Comparison of ENCODE assay signal across 11 cellular contexts in the genomic region with DNA sequence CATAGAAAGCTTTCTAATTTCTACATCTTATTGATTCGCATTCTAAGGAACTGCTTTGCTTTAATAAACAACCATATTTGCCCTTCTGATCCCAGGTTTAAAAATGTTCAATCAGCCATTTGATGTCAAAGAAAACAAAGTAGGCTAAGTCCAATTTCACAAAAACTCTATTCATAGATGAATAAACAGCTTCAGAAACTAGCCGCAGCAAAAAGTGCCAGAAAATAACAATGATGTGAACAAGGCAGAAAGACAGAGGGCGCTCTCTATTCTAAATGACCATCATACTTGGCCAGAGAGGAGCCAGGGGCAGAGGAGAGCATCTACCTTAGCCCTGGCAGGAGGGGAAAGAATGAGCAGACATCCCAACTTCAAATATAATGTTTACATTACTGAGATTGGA. TPM values are rescaled to one million over a fixed set of nuclear protein-coding genes. Genes with fewer than 3 reads are reported as not detected.
DNase-seq lines count a peak whose midpoint lies in the region; ATAC-seq and TF ChIP-seq lines count a peak whose summit lies in the region.
"Had no signal": no experiment of that assay in that cellular context is flagged by ENCODE, and none has a peak within 500 bp of the region (broad histone marks: within the 10 kb centered on the region; RNA-seq: fewer than 3 reads in every experiment).

No MANE protein-coding gene starts in this region.

- H3K9me3 Mint-ChIP-seq in brain, result no peaks in the 10 kb centered on the region
- H3K9me3 Mint-ChIP-seq: activated CD4-positive, alpha-beta T cell treated with anti-CD3 and anti-CD28 coated beads, Interleukin-2, amount 10 ng/mL, durations not matched to agents 24 days and 14 days had no signal

- TF ChIP-seq CTCF in AG09309 (IDR thresholded peaks at IDR 0.05; ENCODE audit: control insufficient read depth, insufficient read depth, low read depth, low read length, missing control alignments), result peak; percentile 35
- peak; percentile 38 to 42 for TF ChIP-seq CTCF in brain (conservative IDR thresholded peaks at IDR 0.05)

- ATAC-seq in left colon, result peak; percentile 66
- no peak for ATAC-seq in HG03280 (IDR thresholded peaks at IDR 0.05; ENCODE audit: unreplicated experiment)
- ATAC-seq in HG03342 (IDR thresholded peaks at IDR 0.05; ENCODE audit: unreplicated experiment), result no peak
- ATAC-seq in GM21717 (IDR thresholded peaks at IDR 0.05; ENCODE audit: unreplicated experiment), result no peak

- H3K4me1 Mint-ChIP-seq in brain, result peaks cover 26% of the 10 kb centered on the region

- peaks cover 1% of the 10 kb centered on the region for H3K36me3 Mint-ChIP-seq in brain

- H3K4me3 ChIP-seq in AG09309 (ENCODE audit: control insufficient read depth, low read depth, low read length), result no peak overlapping the region
- H3K4me3 ChIP-seq: stomach had no signal

- H3K4me3 Mint-ChIP-seq in brain, result peak overlapping the region in 1 of 5 experiments; percentile 16
- H3K4me3 Mint-ChIP-seq: activated CD4-positive, alpha-beta T cell treated with anti-CD3 and anti-CD28 coated beads, Interleukin-2, amount 10 ng/mL, durations not matched to agents 24 days and 14 days had no signal

- no peaks in the 10 kb centered on the region for H3K27me3 Mint-ChIP-seq in brain

- intact Hi-C loops in left colon (cut with DNase I, micrococcal nuclease), result no loop called here

- H3K27ac Mint-ChIP-seq in brain, result peak overlapping the region in 2 of 5 experiments; percentile 10 to 26
- H3K27ac Mint-ChIP-seq: activated CD4-positive, alpha-beta T cell treated with anti-CD3 and anti-CD28 coated beads, Interleukin-2, amount 10 ng/mL, durations not matched to agents 24 days and 14 days had no signal

- no peak for DNase-seq in AG09309 (ENCODE audit: low read depth)
- peak; percentile 29 for DNase-seq in HuH-7.5 (ENCODE audit: low spot score)
- DNase-seq in left colon, result no peak
- DNase-seq in COLO668 (lab: John Stamatoyannopoulos, UW; ENCODE audit: unreplicated experiment), result no peak
- DNase-seq: activated CD4-positive, alpha-beta T cell treated with anti-CD3 and anti-CD28 coated beads, Interleukin-2, amount 10 ng/mL, durations not matched to agents 24 days and 14 days; NCI-H1105 treated with DMSO at 0.1 percent for 48 hours; stomach had no signal

RNA-seq across cellular contexts. Expression of a gene that starts 9.7 kb away (rescaled TPM):
- polyA plus RNA-seq in brain (ENCODE audit: insufficient read depth, low read depth, low replicate concordance), result 72.5 TPM
- 10 to 100 TPM; 11.6 to 49.4 TPM for total RNA-seq in left colon
- total RNA-seq: activated CD4-positive, alpha-beta T cell treated with anti-CD3 and anti-CD28 coated beads, Interleukin-2, amount 10 ng/mL, durations not matched to agents 24 days and 14 days had no signal
